ENCODE assay signal across 10 cellular contexts in genomic region chr13:47146991-47147783, GRCh38.
DNase-seq lines count a peak whose midpoint lies in the region; ATAC-seq and TF ChIP-seq lines count a peak whose summit lies in the region.
"Had no signal": no experiment of that assay in that cellular context is flagged by ENCODE, and none has a peak within 500 bp of the region (broad histone marks: within the 10 kb centered on the region; RNA-seq: fewer than 3 reads in every experiment).

No MANE protein-coding gene starts in this region.

- H3K9me3 ChIP-seq in SK-N-SH = no peaks in the 10 kb centered on the region

- H3K4me1 Mint-ChIP-seq in type B pancreatic cell (ENCODE audit: unreplicated experiment) = peaks cover 18% of the 10 kb centered on the region
- H3K4me1 Mint-ChIP-seq: activated naive CD8-positive, alpha-beta T cell treated with anti-CD3 and anti-CD28 coated beads, Interleukin-2, amount 50 U/mL, for 24 hours had no signal

- WGBS in SK-N-SH (ENCODE audit: low lambda C conversion rate) = 81% methylated on average over 2 of the region's 2 CpGs

- H3K4me3 ChIP-seq in SK-N-SH (ENCODE audit: low read depth in 2 of 2, low read length in 1 of 2) = no peak overlapping the region

- no peaks in the 10 kb centered on the region for H3K27me3 ChIP-seq in SK-N-SH (ENCODE audit: insufficient read depth)

- POLR2A ChIA-PET in SK-N-SH (lab: Yijun Ruan, JAX) = no interaction called here

- TF ChIP-seq CTCF in SK-N-SH (IDR thresholded peaks at IDR 0.05) (no peak), type B pancreatic cell (conservative IDR thresholded peaks at IDR 0.05) (no peak)

- H2AFZ ChIP-seq in SK-N-SH (ENCODE audit: low read depth) = no peak overlapping the region

- no peaks in the 10 kb centered on the region for H3F3A ChIP-seq in SK-N-SH (replicated peaks; ENCODE audit: insufficient read depth)

- no peaks in the 10 kb centered on the region for H4K20me1 ChIP-seq in SK-N-SH (ENCODE audit: insufficient read depth)

- peak overlapping the region in 1 of 2 experiments; percentile 80; a peak in 2 of 4 replicates for H3K27ac ChIP-seq in SK-N-SH (ENCODE audit: low read depth in 2 of 2, low read length in 1 of 2)

- no peaks in the 10 kb centered on the region for H3K9me3 Mint-ChIP-seq in type B pancreatic cell
- H3K9me3 Mint-ChIP-seq: activated naive CD8-positive, alpha-beta T cell treated with anti-CD3 and anti-CD28 coated beads, Interleukin-2, amount 50 U/mL, for 24 hours had no signal

- ATAC-seq in GM19043 (IDR thresholded peaks at IDR 0.05; ENCODE audit: low read depth, unreplicated experiment) = peak; percentile 96
- ATAC-seq in GM21825 (IDR thresholded peaks at IDR 0.05; ENCODE audit: unreplicated experiment) = peak; percentile 95
- peak; percentile 96 for ATAC-seq in HG03196 (IDR thresholded peaks at IDR 0.05; ENCODE audit: unreplicated experiment)
- ATAC-seq: activated naive CD8-positive, alpha-beta T cell treated with anti-CD3 and anti-CD28 coated beads, Interleukin-2, amount 50 U/mL, for 24 hours; right cardiac atrium had no signal

- H3K4me1 ChIP-seq in SK-N-SH (ENCODE audit: control insufficient read depth in 1 of 2, insufficient read depth in 2 of 2, low read depth in 1 of 2, low read length in 1 of 2) = peaks cover 0 to 7% of the 10 kb centered on the region in 2 experiments; a peak in 2 of 4 replicates

- H3K27ac Mint-ChIP-seq in type B pancreatic cell = no peak overlapping the region
- H3K27ac Mint-ChIP-seq: activated naive CD8-positive, alpha-beta T cell treated with anti-CD3 and anti-CD28 coated beads, Interleukin-2, amount 50 U/mL, for 24 hours had no signal

- no peaks in the 10 kb centered on the region for H3K27me3 Mint-ChIP-seq in type B pancreatic cell

- TF ChIP-seq RAD21 in SK-N-SH (IDR thresholded peaks at IDR 0.05; ENCODE audit: low read length) = no peak

- CTCF ChIA-PET in SK-N-SH (lab: Yijun Ruan, JAX) = interaction anchor here (0.8 kb wide), 1 partner anchor 173 kb away, joined by 4 read pairs; no protein-coding TSS in a partner anchor

- no peaks in the 10 kb centered on the region for H3K36me3 Mint-ChIP-seq in type B pancreatic cell

- no peak overlapping the region for H3K4me3 Mint-ChIP-seq in type B pancreatic cell
- H3K4me3 Mint-ChIP-seq: activated naive CD8-positive, alpha-beta T cell treated with anti-CD3 and anti-CD28 coated beads, Interleukin-2, amount 50 U/mL, for 24 hours had no signal

- DNase-seq in SK-N-SH (no peak), type B pancreatic cell (ENCODE audit: extremely low spot score, unreplicated experiment) (no peak), NCI-H146 (lab: John Stamatoyannopoulos, UW) (no peak), DMS 273 (lab: John Stamatoyannopoulos, UW; ENCODE audit: unreplicated experiment) (no peak)
- DNase-seq: activated naive CD8-positive, alpha-beta T cell treated with anti-CD3 and anti-CD28 coated beads, Interleukin-2, amount 50 U/mL, for 24 hours; NCI-H524; right cardiac atrium had no signal

- no peaks in the 10 kb centered on the region for H3K36me3 ChIP-seq in SK-N-SH (replicated peaks in 1 of 2; ENCODE audit: control insufficient read depth in 1 of 2, insufficient read depth in 2 of 2, low read length in 1 of 2)

- H3K9ac ChIP-seq in SK-N-SH = no peak overlapping the region

- no peak overlapping the region for H3K4me2 ChIP-seq in SK-N-SH

- H3K9me2 ChIP-seq in SK-N-SH = no peaks in the 10 kb centered on the region

- no peaks in the 10 kb centered on the region for H3K79me2 ChIP-seq in SK-N-SH (ENCODE audit: insufficient read depth)

- TF ChIP-seq EP300 in SK-N-SH (IDR thresholded peaks at IDR 0.05; ENCODE audit: borderline replicate concordance in 1 of 2, low read depth in 1 of 2, low read length in 1 of 2) = no peak

TF ChIP-seq in SK-N-SH, 30 proteins besides CTCF, POLR2A, EP300 and RAD21:
- TF ChIP-seq RCOR1 (IDR thresholded peaks at IDR 0.05; ENCODE audit: low read length) (no peak), GABPA (IDR thresholded peaks at IDR 0.05; ENCODE audit: low read depth) (no peak), ZBTB33 (IDR thresholded peaks at IDR 0.05; ENCODE audit: borderline replicate concordance, low read depth) (no peak), FOSL2 (IDR thresholded peaks at IDR 0.05; ENCODE audit: borderline replicate concordance, low read depth) (no peak), NFIC (IDR thresholded peaks at IDR 0.05; ENCODE audit: borderline replicate concordance) (no peak), IRF3 (IDR thresholded peaks at IDR 0.05; ENCODE audit: low read depth, low read length) (no peak), SIN3A (IDR thresholded peaks at IDR 0.05; ENCODE audit: borderline replicate concordance, low read depth, low read length) (no peak), TEAD4 (IDR thresholded peaks at IDR 0.05; ENCODE audit: borderline replicate concordance, insufficient read depth) (no peak), TCF12 (IDR thresholded peaks at IDR 0.05) (no peak), PBX3 (IDR thresholded peaks at IDR 0.05) (no peak), TAF1 (IDR thresholded peaks at IDR 0.05; ENCODE audit: borderline replicate concordance, low read depth, low read length) (no peak), REST (IDR thresholded peaks at IDR 0.05; ENCODE audit: low read depth, low read length) (no peak), MXI1 (IDR thresholded peaks at IDR 0.05; ENCODE audit: low read depth, low read length) (no peak), POLR2AphosphoS5 (IDR thresholded peaks at IDR 0.05; ENCODE audit: low read depth, low read length) (no peak)
